1 cellular context compared by ENCODE assay signal in genomic region chr10:102132193-102132562, GRCh38.
TF ChIP-seq lines count a peak whose summit lies in the region.

No MANE protein-coding gene starts in this region.

TF ChIP-seq in HepG2, 621 proteins besides CTCF, POLR2A, EP300 and RAD21:
- 0 out of 2 replicates have a peak, but pooled peaks have one; percentile 49 for TF ChIP-seq NCOA1 (CRISPR knock-in tag; IDR thresholded peaks at IDR 0.05)
- 0 out of 2 replicates have a peak, but pooled peaks have one; percentile 30 for TF ChIP-seq ZNF800 (CRISPR knock-in tag; IDR thresholded peaks at IDR 0.05)
- peak; percentile 26; the same call in 1 of the 2 replicates for TF ChIP-seq SP5 (CRISPR knock-in tag; IDR thresholded peaks at IDR 0.05; ENCODE audit: borderline replicate concordance, low read depth)
- TF ChIP-seq E2F1 (CRISPR knock-in tag; IDR thresholded peaks at IDR 0.05) = 0 out of 2 replicates have a peak, but pooled peaks have one; percentile 14
- TF ChIP-seq ZNF136 (CRISPR knock-in tag; IDR thresholded peaks at IDR 0.05; ENCODE audit: low read depth) = peak; percentile 88; the same call in 1 of the 2 replicates
- 0 out of 2 replicates have a peak, but pooled peaks have one; percentile 3 for TF ChIP-seq PPARG (CRISPR knock-in tag; conservative IDR thresholded peaks at IDR 0.05)
- TF ChIP-seq FOXJ3 (CRISPR knock-in tag; IDR thresholded peaks at IDR 0.05; ENCODE audit: borderline replicate concordance) = no peak
- TF ChIP-seq ZFP90 (CRISPR knock-in tag; IDR thresholded peaks at IDR 0.05; ENCODE audit: borderline replicate concordance) = 0 out of 2 replicates have a peak, but pooled peaks have one; percentile 30
- no peak for TF ChIP-seq KDM6A (CRISPR knock-in tag; IDR thresholded peaks at IDR 0.05; ENCODE audit: low read depth)
